8 cellular contexts compared by ENCODE assay signal in the genomic region with DNA sequence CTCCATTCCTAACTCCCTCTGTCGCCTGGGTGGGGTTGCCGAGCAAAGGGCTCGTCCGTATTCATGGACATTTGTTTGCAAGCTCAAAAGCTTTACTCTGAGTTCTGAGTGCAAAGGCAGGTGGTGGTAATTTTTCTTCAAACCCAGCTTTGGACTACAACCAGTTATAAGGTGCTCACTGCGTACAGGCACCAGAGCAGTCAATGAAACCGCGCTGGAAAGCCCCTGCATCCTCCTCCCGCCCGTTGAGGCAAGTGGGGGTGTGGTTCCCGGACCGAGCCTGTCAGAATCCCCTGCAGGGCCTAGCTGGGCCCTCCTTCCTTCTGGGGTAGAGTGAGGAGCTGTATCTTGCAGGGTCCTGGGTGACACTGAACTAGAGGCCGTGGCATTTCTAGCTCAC. TPM values are rescaled to one million over a fixed set of nuclear protein-coding genes. Genes with fewer than 3 reads are reported as not detected.
DNase-seq lines count a peak whose midpoint lies in the region; ATAC-seq, FAIRE-seq and TF ChIP-seq lines count a peak whose summit lies in the region.

No MANE protein-coding gene starts in this region.

- H3K27me3 ChIP-seq in gastrocnemius medialis = peaks cover 0 to 4% (median 4%) of the 10 kb centered on the region in 3 donors
- H3K27me3 ChIP-seq in mesendoderm (ENCODE audit: insufficient read depth, low read length, poor library complexity) = no peaks in the 10 kb centered on the region

- no CpG with 5 or more reads among the region's 12 CpGs for WGBS in mesendoderm (ENCODE audit: extremely low coverage, insufficient coverage, low lambda C conversion rate)

- H3K4me1 ChIP-seq in gastrocnemius medialis (peaks cover 0 to 4% of the 10 kb centered on the region in 2 donors), mesendoderm (ENCODE audit: control insufficient read depth, low read depth, low read length) (peaks cover 4% of the 10 kb centered on the region)

- no peak overlapping the region for H3K9ac ChIP-seq in mesendoderm (ENCODE audit: low read length)

- peak; percentile 55 for DNase-seq in activated CD8-positive, alpha-beta memory T cell treated with anti-CD3 and anti-CD28 coated beads, Interleukin-2, amount 50 U/mL, for 4 hours
- peak; percentile 55 to 58 for DNase-seq in stimulated activated CD4-positive, alpha-beta T cell treated with anti-CD3 and anti-CD28 coated beads, Interleukin-2, amount 100 ng/mL, for 24 hours
- DNase-seq in RCC 7860 (ENCODE audit: low spot score) (no peak), A172 (ENCODE audit: low spot score) (no peak), gastrocnemius medialis (no peak), mesendoderm (no peak)

- TF ChIP-seq POLR2A in gastrocnemius medialis (IDR thresholded peaks at IDR 0.05) = no peak

- ATAC-seq in GM19025 (IDR thresholded peaks at IDR 0.05; ENCODE audit: low read depth, unreplicated experiment) (peak; percentile 58), HG03066 (IDR thresholded peaks at IDR 0.05; ENCODE audit: low read depth, unreplicated experiment) (peak; percentile 30), gastrocnemius medialis (no peak)

- H3K36me3 ChIP-seq in gastrocnemius medialis (no peaks in the 10 kb centered on the region), mesendoderm (ENCODE audit: control insufficient read depth, insufficient read depth, low read length) (no peaks in the 10 kb centered on the region)

- H3K79me1 ChIP-seq in mesendoderm (ENCODE audit: low read length) = no peaks in the 10 kb centered on the region

- H3K79me2 ChIP-seq in mesendoderm (ENCODE audit: control insufficient read depth, insufficient read depth, low read length) = no peaks in the 10 kb centered on the region

- no peak overlapping the region for H3K4me2 ChIP-seq in mesendoderm (ENCODE audit: low read length)

- H4K8ac ChIP-seq in mesendoderm (ENCODE audit: low read depth, low read length) = no peak overlapping the region

- no peak overlapping the region for H3K23ac ChIP-seq in mesendoderm (ENCODE audit: low read length)

- in situ Hi-C loops in gastrocnemius medialis (cut with MboI; ENCODE audit: low sequenced_read_pairs in 4 of 4) = no loop called here

- H3K18ac ChIP-seq in mesendoderm (ENCODE audit: low read length) = no peak overlapping the region

- no peak overlapping the region for H4K5ac ChIP-seq in mesendoderm (ENCODE audit: low read length)

- H3K9me3 ChIP-seq in gastrocnemius medialis = no peaks in the 10 kb centered on the region

- TF ChIP-seq CTCF in gastrocnemius medialis (IDR thresholded peaks at IDR 0.05 in 4 of 5, conservative IDR thresholded peaks at IDR 0.05 in 1 of 5) = no peak

- intact Hi-C loops in gastrocnemius medialis (cut with DNase I; ENCODE audit: low total_unique reads) = no loop called here

- no peak overlapping the region for H2AK5ac ChIP-seq in mesendoderm (ENCODE audit: low read length)

- H3K56ac ChIP-seq in mesendoderm (ENCODE audit: low read length) = no peak overlapping the region

- H3K4me3 ChIP-seq in gastrocnemius medialis (peak overlapping the region in 2 of 4 donors; percentile 17 to 37), mesendoderm (ENCODE audit: low read length) (no peak overlapping the region)

- H2BK120ac ChIP-seq in mesendoderm (ENCODE audit: low read depth, low read length) = no peak overlapping the region

- FAIRE-seq in RCC 7860 (lab: Jason Lieb, UNC) = no peak

- H2BK5ac ChIP-seq in mesendoderm (ENCODE audit: low read length) = no peak overlapping the region

- no peak overlapping the region for H3K4ac ChIP-seq in mesendoderm (ENCODE audit: low read depth, low read length)

- H2BK15ac ChIP-seq in mesendoderm (replicated peaks; ENCODE audit: low read depth) = no peak overlapping the region

- H3K27ac ChIP-seq in gastrocnemius medialis (no peak overlapping the region), mesendoderm (ENCODE audit: low read depth, low read length) (no peak overlapping the region)

RNA-seq across cellular contexts. Expression of a gene that starts 22.3 kb away (rescaled TPM):
- total RNA-seq in A172 (2014; rRNA removed; shearing (Covaris generic)) = 0.07 and 0.28 TPM in 2 replicates
- not detected for total RNA-seq in gastrocnemius medialis
- polyA plus RNA-seq in mesendoderm (2013, experiment 1 of 2) = 0.28 TPM
- 0.34 TPM for polyA plus RNA-seq in mesendoderm (2013, experiment 2 of 2)

Comparison
In these comparisons a context has a peak if more than half of its experiments do, and no peak if none do; other contexts are left out.
1. ATAC-seq: peak in GM19025 (single experiment) and HG03066 (single experiment); none in gastrocnemius medialis (0 of 2).
2. DNase-seq: peak in activated CD8-positive, alpha-beta memory T cell treated with anti-CD3 and anti-CD28 coated beads, Interleukin-2, amount 50 U/mL, for 4 hours (single experiment) and stimulated activated CD4-positive, alpha-beta T cell treated with anti-CD3 and anti-CD28 coated beads, Interleukin-2, amount 100 ng/mL, for 24 hours (2 of 2); none in RCC 7860 (single experiment), A172 (single experiment), gastrocnemius medialis (0 of 2) and mesendoderm (single experiment).